23 cellular contexts compared by ENCODE assay signal in genomic region chr2:214277880-214278279, GRCh38.
DNase-seq lines count a peak whose midpoint lies in the region; ATAC-seq, FAIRE-seq and TF ChIP-seq lines count a peak whose summit lies in the region.
"Had no signal": no experiment of that assay in that cellular context is flagged by ENCODE, and none has a peak within 500 bp of the region (broad histone marks: within the 10 kb centered on the region; RNA-seq: fewer than 3 reads in every experiment).

No MANE protein-coding gene starts in this region.

- H3K9me3 Mint-ChIP-seq in osteocyte (ENCODE audit: unreplicated experiment): peaks cover 11% of the 10 kb centered on the region

- no peak overlapping the region; the same call in 1 of the 2 replicates for H3K4me2 ChIP-seq in HepG2 (ENCODE audit: low read depth, low read length)
- H3K4me2 ChIP-seq: A549; BLaER1 treated with 17β-estradiol and CSF1 and Interleukin-3, amounts not matched to agents 10 nM and 100 nM had no signal

- no peak overlapping the region for H3K27ac Mint-ChIP-seq in osteocyte (ENCODE audit: unreplicated experiment)
- H3K27ac Mint-ChIP-seq: B cell; CD4-positive, alpha-beta T cell; CD8-positive, alpha-beta T cell had no signal

- no TSS peak for BruUV-seq in HepG2 (replicated peaks; lab: Mats Ljungman, UMichigan)

- no peaks in the 10 kb centered on the region for H3K36me3 ChIP-seq in left ventricle myocardium inferior
- no peaks in the 10 kb centered on the region for H3K36me3 ChIP-seq in HepG2 (replicated peaks in 1 of 2; ENCODE audit: control insufficient read depth in 1 of 2, insufficient read depth in 2 of 2, low read length in 2 of 2)
- no peaks in the 10 kb centered on the region for H3K36me3 ChIP-seq in right lobe of liver
- H3K36me3 ChIP-seq: BLaER1 treated with 17β-estradiol and CSF1 and Interleukin-3, amounts not matched to agents 10 nM and 100 nM had no signal

- WGBS in HepG2 (ENCODE audit: low lambda C conversion rate): 9% methylated on average over 8 of the region's 9 CpGs
- 82% methylated on average over 2 of the region's 9 CpGs for WGBS in right lobe of liver (ENCODE audit: insufficient coverage, low coverage, low lambda C conversion rate, missing lambda C conversion rate)

- TF ChIP-seq CTCF in left ventricle myocardium inferior (IDR thresholded peaks at IDR 0.05; ENCODE audit: borderline replicate concordance) (no peak), HepG2 (CRISPR knock-in tag; IDR thresholded peaks at IDR 0.05) (no peak), right lobe of liver (IDR thresholded peaks at IDR 0.05) (no peak), osteocyte (IDR thresholded peaks at IDR 0.05) (no peak)

- TF ChIP-seq RAD21 in HepG2 (CRISPR knock-in tag; IDR thresholded peaks at IDR 0.05): no peak

- H3K4me1 ChIP-seq in left ventricle myocardium inferior (no peaks in the 10 kb centered on the region), HepG2 (ENCODE audit: insufficient read depth, low read length) (no peaks in the 10 kb centered on the region), right lobe of liver (no peaks in the 10 kb centered on the region)
- H3K4me1 ChIP-seq: A549; BLaER1 treated with 17β-estradiol and CSF1 and Interleukin-3, amounts not matched to agents 10 nM and 100 nM; Caco-2 had no signal

- H3K4me1 Mint-ChIP-seq in osteocyte (ENCODE audit: unreplicated experiment): no peaks in the 10 kb centered on the region
- H3K4me1 Mint-ChIP-seq: B cell had no signal

- peaks cover 2% of the 10 kb centered on the region for H3K36me3 Mint-ChIP-seq in osteocyte (ENCODE audit: unreplicated experiment)
- H3K36me3 Mint-ChIP-seq: CD8-positive, alpha-beta T cell had no signal

- H3K9ac ChIP-seq in HepG2 (ENCODE audit: insufficient read depth, low read depth, low read length): no peak overlapping the region
- H3K9ac ChIP-seq: BLaER1 treated with 17β-estradiol and CSF1 and Interleukin-3, amounts not matched to agents 10 nM and 100 nM had no signal

- H3K27ac ChIP-seq in left ventricle myocardium inferior (replicated peaks) (no peak overlapping the region), HepG2 (ENCODE audit: extremely low read length, insufficient read depth, low read length) (no peak overlapping the region), right lobe of liver (no peak overlapping the region)
- H3K27ac ChIP-seq: 22Rv1; A549; BLaER1 treated with 17β-estradiol and CSF1 and Interleukin-3, amounts not matched to agents 10 nM and 100 nM; C4-2B had no signal

- in situ Hi-C loops in HepG2 (cut with HindIII; ENCODE audit: extremely low pct_ligation_motif_present, low pct_unique_long_range_greater_than_20kb): no loop called here

- TF ChIP-seq EP300 in HepG2 (IDR thresholded peaks at IDR 0.05; ENCODE audit: low read depth in 2 of 2, low read length in 2 of 2): no peak
- TF ChIP-seq EP300 in HepG2 (CRISPR knock-in tag; IDR thresholded peaks at IDR 0.05; ENCODE audit: borderline replicate concordance): no peak

- intact Hi-C loops in Right ventricle myocardium inferior (cut with DNase I) (no loop called here), left ventricle myocardium inferior (cut with micrococcal nuclease) (no loop called here), HepG2 (cut with micrococcal nuclease; ENCODE audit: unreplicated experiment) (no loop called here), right lobe of liver (cut with DNase I) (no loop called here)

- TF ChIP-seq POLR2A in HepG2 (IDR thresholded peaks at IDR 0.05; ENCODE audit: insufficient read depth in 1 of 2, low read depth in 2 of 2, low read length in 2 of 2) (no peak), right lobe of liver (IDR thresholded peaks at IDR 0.05) (no peak)

- no peak overlapping the region for H3K4me3 ChIP-seq in left ventricle myocardium inferior
- no peak overlapping the region for H3K4me3 ChIP-seq in HepG2 (replicated peaks in 1 of 3; ENCODE audit: insufficient read depth in 1 of 3, low read depth in 2 of 3, low read length in 3 of 3)
- H3K4me3 ChIP-seq in right lobe of liver: no peak overlapping the region
- H3K4me3 ChIP-seq: A549; BLaER1 treated with 17β-estradiol and CSF1 and Interleukin-3, amounts not matched to agents 10 nM and 100 nM; GM12878 had no signal

- POLR2A ChIA-PET in HepG2 (lab: Yijun Ruan, JAX): no interaction called here

- ATAC-seq in Right ventricle myocardium inferior (no peak), HepG2 (no peak), right lobe of liver (no peak)
- ATAC-seq: A549; CD8-positive, alpha-beta T cell; GM12878 had no signal

- H3K4me3 Mint-ChIP-seq in osteocyte (ENCODE audit: unreplicated experiment): no peak overlapping the region
- H3K4me3 Mint-ChIP-seq: B cell; CD4-positive, alpha-beta T cell; CD8-positive, alpha-beta T cell had no signal

- H3K9me3 ChIP-seq in left ventricle myocardium inferior (replicated peaks) (peaks cover 18% of the 10 kb centered on the region), HepG2 (ENCODE audit: low read length) (no peaks in the 10 kb centered on the region), right lobe of liver (no peaks in the 10 kb centered on the region)
- H3K9me3 ChIP-seq: A549; BLaER1 treated with 17β-estradiol and CSF1 and Interleukin-3, amounts not matched to agents 10 nM and 100 nM; Caco-2 had no signal

- DNase-seq in Right ventricle myocardium inferior (ENCODE audit: missing footprints) (peak; percentile 33), left ventricle myocardium inferior (no peak), HepG2 (ENCODE audit: low spot score) (no peak), right lobe of liver (no peak), osteocyte (ENCODE audit: extremely low spot score, unreplicated experiment) (peak; percentile 75), middle frontal gyrus (ENCODE audit: extremely low spot score, low spot score) (no peak)
- DNase-seq in stimulated activated CD4-positive, alpha-beta T cell treated with anti-CD3 and anti-CD28 coated beads, Interleukin-2, amount 100 ng/mL, for 48 hours: no peak
- DNase-seq: AML-193; Caco-2; Calu3; CD4-positive, alpha-beta T cell; CD8-positive, alpha-beta T cell; DMS79 treated with DMSO at 0.1 percent for 48 hours; GDM1 had no signal

- no peak overlapping the region for H2AFZ ChIP-seq in HepG2 (ENCODE audit: low read length)

- no peaks in the 10 kb centered on the region for H4K20me1 ChIP-seq in HepG2 (ENCODE audit: insufficient read depth, low read length)
- H4K20me1 ChIP-seq: BLaER1 treated with 17β-estradiol and CSF1 and Interleukin-3, amounts not matched to agents 10 nM and 100 nM had no signal

- FAIRE-seq in HepG2 (lab: Jason Lieb, UNC): no peak
- FAIRE-seq: A549, D721Med, GM12878, GM12892, GM18507 had no signal

- no peaks in the 10 kb centered on the region for H3K27me3 ChIP-seq in left ventricle myocardium inferior (ENCODE audit: low read depth)
- H3K27me3 ChIP-seq in HepG2 (ENCODE audit: control insufficient read depth in 1 of 2, insufficient read depth in 2 of 2, low read length in 2 of 2): no peaks in the 10 kb centered on the region
- no peaks in the 10 kb centered on the region for H3K27me3 ChIP-seq in right lobe of liver
- H3K27me3 ChIP-seq: BLaER1 treated with 17β-estradiol and CSF1 and Interleukin-3, amounts not matched to agents 10 nM and 100 nM had no signal

- CTCF ChIA-PET in HepG2 (lab: Yijun Ruan, JAX; ENCODE audit: low intra/inter-chr PET ratio, low total read pairs): no interaction called here

- no peaks in the 10 kb centered on the region for H3K27me3 Mint-ChIP-seq in osteocyte (ENCODE audit: unreplicated experiment)
- H3K27me3 Mint-ChIP-seq: B cell had no signal

- no peaks in the 10 kb centered on the region for H3K79me2 ChIP-seq in HepG2 (ENCODE audit: insufficient read depth, low read length)

TF ChIP-seq in HepG2, 621 proteins besides CTCF, POLR2A, EP300 and RAD21:
- TF ChIP-seq ZNF281 (CRISPR knock-in tag; IDR thresholded peaks at IDR 0.05; ENCODE audit: borderline replicate concordance): 0 out of 2 replicates have a peak, but pooled peaks have one; percentile 29
- no peak for TF ChIP-seq GPBP1L1 (CRISPR knock-in tag; IDR thresholded peaks at IDR 0.05)
TF ChIP-seq in HepG2: peak in this region for 1.

Comparison
In these comparisons a context has a peak if more than half of its experiments do, and no peak if none do; other contexts are left out.
1. DNase-seq: peak in Right ventricle myocardium inferior (single experiment) and osteocyte (single experiment); none in left ventricle myocardium inferior (single experiment), HepG2 (single experiment), right lobe of liver (0 of 3), stimulated activated CD4-positive, alpha-beta T cell treated with anti-CD3 and anti-CD28 coated beads, Interleukin-2, amount 100 ng/mL, for 48 hours (0 of 2) and middle frontal gyrus (single experiment).